9 cellular contexts compared by ENCODE assay signal in genomic region chr6:75748743-75749538, GRCh38. TPM values are rescaled to one million over a fixed set of nuclear protein-coding genes. Genes with fewer than 3 reads are reported as not detected.
DNase-seq lines count a peak whose midpoint lies in the region; ATAC-seq and TF ChIP-seq lines count a peak whose summit lies in the region.
"Had no signal": no experiment of that assay in that cellular context is flagged by ENCODE, and none has a peak within 500 bp of the region (broad histone marks: within the 10 kb centered on the region; RNA-seq: fewer than 3 reads in every experiment).

MYO6 (plus strand) TSS chr6:75749239; CDS start chr6:75817548, 68,309 bp downstream.

- peaks cover 11 to 21% of the 10 kb centered on the region in 2 donors for H3K4me1 ChIP-seq in duodenal mucosa (ENCODE audit: control insufficient read depth in 1 of 2, insufficient read depth in 2 of 2, low read length in 2 of 2)
- peaks cover 0 to 3% (median 0%) of the 10 kb centered on the region in 4 donors for H3K4me1 ChIP-seq in right lobe of liver

- peaks cover 61% of the 10 kb centered on the region for H3K27me3 Mint-ChIP-seq in activated CD4-positive, alpha-beta T cell treated with anti-CD3 and anti-CD28 coated beads, Interleukin-2, amount 10 ng/mL, durations not matched to agents 7 days and 5 days

- no peaks in the 10 kb centered on the region for H3K27me3 ChIP-seq in duodenal mucosa (ENCODE audit: control insufficient read depth in 1 of 2, insufficient read depth in 2 of 2, low read length in 2 of 2)
- no peaks in the 10 kb centered on the region for H3K27me3 ChIP-seq in right lobe of liver

- peak in 1 of 4 donors; percentile 4 for TF ChIP-seq CTCF in right lobe of liver (IDR thresholded peaks at IDR 0.05)

- peaks cover 13% of the 10 kb centered on the region for H3K4me1 Mint-ChIP-seq in activated CD4-positive, alpha-beta T cell treated with anti-CD3 and anti-CD28 coated beads, Interleukin-2, amount 10 ng/mL, durations not matched to agents 7 days and 5 days

- intact Hi-C loops in right lobe of liver (cut with DNase I) = no loop called here

- DNase-seq in NCI-H1694 treated with DMSO at 0.1 percent for 48 hours (lab: John Stamatoyannopoulos, UW) (peak; percentile 15), NCI-H1694 (lab: John Stamatoyannopoulos, UW) (no peak), NCI-H2081 (lab: John Stamatoyannopoulos, UW) (peak; percentile 55 to 83), right lobe of liver (peak; percentile 87 to 88 (median 88))
- peak; percentile 31 for DNase-seq in activated CD4-positive, alpha-beta T cell treated with anti-CD3 and anti-CD28 coated beads, Interleukin-2, amount 10 ng/mL, durations not matched to agents 7 days and 5 days
- peak; percentile 1 to 16 for DNase-seq in stimulated activated CD4-positive, alpha-beta T cell treated with anti-CD3 and anti-CD28 coated beads, Interleukin-4, amount 100 ng/mL, for 48 hours (ENCODE audit: low read depth in 2 of 2)
- DNase-seq: DND-41 had no signal

- peaks cover 2% of the 10 kb centered on the region for H3K36me3 Mint-ChIP-seq in activated CD4-positive, alpha-beta T cell treated with anti-CD3 and anti-CD28 coated beads, Interleukin-2, amount 10 ng/mL, durations not matched to agents 7 days and 5 days (ENCODE audit: low read depth)

- peak within 1 kb of the TSS; percentile 77 for H3K4me3 Mint-ChIP-seq in activated CD4-positive, alpha-beta T cell treated with anti-CD3 and anti-CD28 coated beads, Interleukin-2, amount 10 ng/mL, durations not matched to agents 7 days and 5 days

- POLR2A ChIA-PET in activated CD4-positive, alpha-beta T cell treated with anti-CD3 and anti-CD28 coated beads, Interleukin-2, amount 10 ng/mL, durations not matched to agents 7 days and 5 days (lab: Charles Lee) = no interaction called here

- H3K36me3 ChIP-seq in duodenal mucosa (ENCODE audit: control insufficient read depth in 1 of 2, insufficient read depth in 2 of 2, low read length in 2 of 2) = no peaks in the 10 kb centered on the region
- no peaks in the 10 kb centered on the region for H3K36me3 ChIP-seq in right lobe of liver

- H3K4me3 ChIP-seq in duodenal mucosa (ENCODE audit: low read depth in 1 of 2, low read length in 2 of 2) (peak within 1 kb of the TSS; percentile 78 to 91), right lobe of liver (peak within 1 kb of the TSS; percentile 90 to 97 (median 91))

- no peaks in the 10 kb centered on the region for H3K9me3 ChIP-seq in duodenal mucosa (ENCODE audit: control insufficient read depth in 1 of 2, low read length in 2 of 2)
- H3K9me3 ChIP-seq in right lobe of liver = no peaks in the 10 kb centered on the region

- no peaks in the 10 kb centered on the region for H3K9me3 Mint-ChIP-seq in activated CD4-positive, alpha-beta T cell treated with anti-CD3 and anti-CD28 coated beads, Interleukin-2, amount 10 ng/mL, durations not matched to agents 7 days and 5 days

- peak within 1 kb of the TSS; percentile 52 for H3K27ac Mint-ChIP-seq in activated CD4-positive, alpha-beta T cell treated with anti-CD3 and anti-CD28 coated beads, Interleukin-2, amount 10 ng/mL, durations not matched to agents 7 days and 5 days

- peak within 1 kb of the TSS; percentile 87 for H3K27ac ChIP-seq in duodenal mucosa (ENCODE audit: low read depth, low read length)
- peak within 1 kb of the TSS; percentile 85 to 90 (median 87) for H3K27ac ChIP-seq in right lobe of liver

- CTCF ChIA-PET in activated CD4-positive, alpha-beta T cell treated with anti-CD3 and anti-CD28 coated beads, Interleukin-2, amount 10 ng/mL, durations not matched to agents 7 days and 5 days (lab: Charles Lee) = no interaction called here

- peak; percentile 96 for TF ChIP-seq POLR2A in right lobe of liver (IDR thresholded peaks at IDR 0.05)

- ATAC-seq in HG02642 (IDR thresholded peaks at IDR 0.05; ENCODE audit: poor library complexity, unreplicated experiment) (peak; percentile 89), right lobe of liver (peak; percentile 88 to 97 (median 96))

- 0% methylated on average over 11 of the region's 97 CpGs for WGBS in right lobe of liver (ENCODE audit: insufficient coverage, low coverage, low lambda C conversion rate, missing lambda C conversion rate)

- H3K9ac ChIP-seq in duodenal mucosa (ENCODE audit: low read depth in 1 of 2, low read length in 2 of 2) = peak within 1 kb of the TSS; percentile 89 to 98

RNA-seq across cellular contexts. Expression of gene MYO6, which starts in this region (rescaled TPM):
- total RNA-seq in activated CD4-positive, alpha-beta T cell treated with anti-CD3 and anti-CD28 coated beads, Interleukin-2, amount 10 ng/mL, durations not matched to agents 7 days and 5 days = under 1 TPM; 0.65 to 0.67 TPM
- 10 to 100 TPM; 16.0 to 28.3 (median 18.3) TPM for total RNA-seq in right lobe of liver

Comparison
In these comparisons a context has a peak if more than half of its experiments do, and no peak if none do; other contexts are left out.
1. RNA of gene MYO6 (total RNA-seq): 16.0 to 28.3 TPM in right lobe of liver; 0.65 to 0.67 TPM in activated CD4-positive, alpha-beta T cell treated with anti-CD3 and anti-CD28 coated beads, Interleukin-2, amount 10 ng/mL, durations not matched to agents 7 days and 5 days; every median in the first group is over 10 times any median in the second.
2. Peak in DNase-seq in activated CD4-positive, alpha-beta T cell treated with anti-CD3 and anti-CD28 coated beads, Interleukin-2, amount 10 ng/mL, durations not matched to agents 7 days and 5 days; RNA of the gene not detected or under 1 TPM.